ENCODE assay signal across 14 cellular contexts in the genomic region with DNA sequence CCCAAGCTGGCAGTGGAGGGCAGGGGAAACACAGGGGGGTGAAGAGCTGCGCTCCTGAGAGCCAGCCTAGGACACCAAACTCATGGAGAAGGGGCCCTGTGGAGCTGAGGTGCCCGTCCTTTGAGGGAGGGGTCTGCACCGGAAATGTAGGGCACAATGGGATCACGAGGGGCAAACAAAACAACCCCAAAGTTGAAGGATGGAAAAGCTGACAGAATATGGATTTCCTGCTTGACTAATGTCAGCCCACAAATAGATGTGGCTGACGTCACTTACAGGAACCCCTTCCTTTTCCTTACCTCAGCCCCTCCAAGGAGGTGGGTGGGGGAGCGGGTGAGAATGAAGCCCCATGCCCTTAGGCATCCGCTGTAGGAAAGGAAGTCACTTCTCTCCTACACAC.
A peak's percentile ranks its signal among the peaks of the same experiment; 100 is the strongest.
DNase-seq lines count a peak whose midpoint lies in the region; ATAC-seq and TF ChIP-seq lines count a peak whose summit lies in the region.
"Had no signal": no experiment of that assay in that cellular context is flagged by ENCODE, and none has a peak within 500 bp of the region (broad histone marks: within the 10 kb centered on the region; RNA-seq: fewer than 3 reads in every experiment).

No MANE protein-coding gene starts in this region.

- DNase-seq in activated CD4-positive, alpha-beta T cell treated with anti-CD3 and anti-CD28 coated beads, Interleukin-2, amount 50 U/mL, for 24 hours (ENCODE audit: low read depth in 1 of 2, low spot score in 1 of 2): peak; percentile 30 to 71
- DNase-seq in stimulated activated CD4-positive, alpha-beta T cell treated with anti-CD3 and anti-CD28 coated beads, Interleukin-2, amount 100 ng/mL, for 24 hours: peak; percentile 69 to 73
- DNase-seq in thyroid gland (no peak), NCI-H146 (lab: John Stamatoyannopoulos, UW) (no peak), erythroblast (lab: John Stamatoyannopoulos, UW) (no peak)
- DNase-seq: body of pancreas, GF-D8, NCI-H82, T-helper 9 cell had no signal

- H3K9me3 ChIP-seq in BLaER1: peaks cover 8% of the 10 kb centered on the region
- H3K9me3 ChIP-seq in thyroid gland: no peaks in the 10 kb centered on the region
- H3K9me3 ChIP-seq: body of pancreas, tibial nerve had no signal

- H3K4me1 ChIP-seq in BLaER1: peaks cover 13% of the 10 kb centered on the region
- peaks cover 0 to 24% of the 10 kb centered on the region in 2 donors for H3K4me1 ChIP-seq in thyroid gland

- H3K27ac ChIP-seq in BLaER1: no peak overlapping the region
- H3K27ac ChIP-seq in thyroid gland: no peak overlapping the region
- H3K27ac ChIP-seq: body of pancreas, tibial nerve had no signal

- TF ChIP-seq POLR2A in thyroid gland (IDR thresholded peaks at IDR 0.05) (no peak), erythroblast (IDR thresholded peaks at IDR 0.05; ENCODE audit: low read length) (no peak)

- H3K4me3 ChIP-seq in BLaER1 (no peak overlapping the region), thyroid gland (replicated peaks in 1 of 3) (no peak overlapping the region)
- H3K4me3 ChIP-seq: body of pancreas, tibial nerve had no signal

- no peak for TF ChIP-seq CTCF in thyroid gland (IDR thresholded peaks at IDR 0.05)

- H4K20me1 ChIP-seq in BLaER1: no peaks in the 10 kb centered on the region

- H3K27ac Mint-ChIP-seq in activated naive CD8-positive, alpha-beta T cell: peak overlapping the region; percentile 94
- H3K27ac Mint-ChIP-seq: progenitor cell of endocrine pancreas had no signal

- peaks cover 56% of the 10 kb centered on the region for H3K4me1 Mint-ChIP-seq in activated naive CD8-positive, alpha-beta T cell (ENCODE audit: low read depth)

- intact Hi-C loops in thyroid gland (cut with DNase I): loop anchor here (5.0 to 10.0 kb wide), 3 partner anchors 116 to 282 kb away; partner anchors contain the start of gene KCNN3

- 75 to 83% methylated on average over 7 of the region's 7 CpGs for WGBS in thyroid gland, 2 donors

- ATAC-seq in GM19467 (IDR thresholded peaks at IDR 0.05; ENCODE audit: unreplicated experiment): no peak
- ATAC-seq: body of pancreas had no signal

- H3K9ac ChIP-seq in BLaER1: no peak overlapping the region

- peak overlapping the region; percentile 64 for H3K4me2 ChIP-seq in BLaER1

- H3K36me3 Mint-ChIP-seq in activated naive CD8-positive, alpha-beta T cell: no peaks in the 10 kb centered on the region

- no peaks in the 10 kb centered on the region for H3K9me3 Mint-ChIP-seq in activated naive CD8-positive, alpha-beta T cell (ENCODE audit: low read depth)

- H3K36me3 ChIP-seq in BLaER1 (no peaks in the 10 kb centered on the region), thyroid gland (no peaks in the 10 kb centered on the region)
- H3K36me3 ChIP-seq: tibial nerve had no signal

- H3K27me3 ChIP-seq in BLaER1 (peaks cover 31% of the 10 kb centered on the region), thyroid gland (no peaks in the 10 kb centered on the region)
- H3K27me3 ChIP-seq: body of pancreas had no signal

- no peaks in the 10 kb centered on the region for H3K27me3 Mint-ChIP-seq in activated naive CD8-positive, alpha-beta T cell

- H3K4me3 Mint-ChIP-seq in activated naive CD8-positive, alpha-beta T cell: peak overlapping the region; percentile 75

Comparison
In these comparisons a context has a peak if more than half of its experiments do, and no peak if none do; other contexts are left out.
1. DNase-seq: peak in activated CD4-positive, alpha-beta T cell treated with anti-CD3 and anti-CD28 coated beads, Interleukin-2, amount 50 U/mL, for 24 hours (2 of 2) and stimulated activated CD4-positive, alpha-beta T cell treated with anti-CD3 and anti-CD28 coated beads, Interleukin-2, amount 100 ng/mL, for 24 hours (2 of 2); none in thyroid gland (0 of 2), NCI-H146 (single experiment) and erythroblast (0 of 2).